ENCODE assay signal across 7 cellular contexts in genomic region chr5:55691265-55692105, GRCh38. TPM values are rescaled to one million over a fixed set of nuclear protein-coding genes. Genes with fewer than 3 reads are reported as not detected.
DNase-seq lines count a peak whose midpoint lies in the region; ATAC-seq and TF ChIP-seq lines count a peak whose summit lies in the region.

No MANE protein-coding gene starts in this region.

- ATAC-seq in Right ventricle myocardium superior (ENCODE audit: poor library complexity) (peak; percentile 83), GM18867 (IDR thresholded peaks at IDR 0.05; ENCODE audit: unreplicated experiment) (no peak), HG03196 (IDR thresholded peaks at IDR 0.05; ENCODE audit: unreplicated experiment) (no peak)

- H3K4me3 ChIP-seq in WERI-Rb-1 (ENCODE audit: low read depth, low read length): no peak overlapping the region

- no peaks in the 10 kb centered on the region for H3K9me3 ChIP-seq in WERI-Rb-1 (ENCODE audit: severe bottlenecking)

- intact Hi-C loops in Right ventricle myocardium superior (cut with DNase I): loop anchor here (5.0 to 10.0 kb wide), 3 partner anchors 89 to 347 kb away; no protein-coding TSS in a partner anchor

- H3K36me3 ChIP-seq in WERI-Rb-1: no peaks in the 10 kb centered on the region

- peak; percentile 46 for TF ChIP-seq CTCF in GM10266 (IDR thresholded peaks at IDR 0.05; ENCODE audit: control insufficient read depth, insufficient read depth, low read depth, missing control alignments)
- TF ChIP-seq CTCF in WERI-Rb-1 (IDR thresholded peaks at IDR 0.05; ENCODE audit: low read depth, low read length): 0 out of 2 replicates have a peak, but pooled peaks have one; percentile 10

- no peak overlapping the region for H3K27ac ChIP-seq in WERI-Rb-1

- peak; percentile 48 for DNase-seq in GM10266 (ENCODE audit: extremely low spot score)
- DNase-seq in NCI-H1105 treated with DMSO at 0.1 percent for 48 hours (lab: John Stamatoyannopoulos, UW): peak; percentile 34
- DNase-seq in WERI-Rb-1: no peak
- no peak for DNase-seq in Right ventricle myocardium superior
- DNase-seq in retina: peak; percentile 23

- H3K27me3 ChIP-seq in WERI-Rb-1 (ENCODE audit: insufficient read depth, low read depth, severe bottlenecking): no peaks in the 10 kb centered on the region

RNA-seq across cellular contexts. Expression of gene SLC38A9, which starts 20.6 kb away (rescaled TPM):
- 6.3 TPM for total RNA-seq in Right ventricle myocardium superior

RNA-seq across cellular contexts. Expression of gene DDX4, which starts 46.4 kb away (rescaled TPM):
- total RNA-seq in Right ventricle myocardium superior: not detected

Comparison
In these comparisons a context has a peak if more than half of its experiments do, and no peak if none do; other contexts are left out.
1. DNase-seq: peak in GM10266 (single experiment), NCI-H1105 treated with DMSO at 0.1 percent for 48 hours (single experiment) and retina (single experiment); none in WERI-Rb-1 (single experiment) and Right ventricle myocardium superior (single experiment).